27 cellular contexts compared by ENCODE assay signal in the genomic region with DNA sequence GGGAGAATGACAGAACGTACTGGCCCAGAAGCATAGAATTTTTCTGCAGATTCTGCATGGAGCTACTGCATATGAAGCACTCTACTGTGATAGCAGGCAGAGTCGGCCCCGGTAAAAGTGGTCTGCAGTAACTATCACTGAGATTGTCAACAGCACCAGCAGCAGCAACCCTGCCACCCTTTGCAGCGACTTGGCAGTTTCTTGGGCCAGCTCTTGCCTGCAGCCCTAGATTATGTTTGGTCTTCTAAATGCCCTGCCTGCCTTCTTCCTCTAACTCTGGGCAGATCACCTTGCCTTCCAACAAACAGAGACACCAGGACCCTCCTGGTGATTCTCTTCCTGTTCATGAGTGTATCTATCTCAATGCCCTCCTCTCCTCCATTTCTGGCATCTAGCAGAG.
"Had no signal": no experiment of that assay in that cellular context is flagged by ENCODE, and none has a peak within 500 bp of the region (broad histone marks: within the 10 kb centered on the region; RNA-seq: fewer than 3 reads in every experiment).

No MANE protein-coding gene starts in this region.

- H3K79me2 ChIP-seq: parathyroid adenoma had no signal

- H3K36me3 ChIP-seq: neural progenitor cell, ovary, right lobe of liver, suprapubic skin, upper lobe of left lung had no signal

- H3K4me1 Mint-ChIP-seq: naive thymus-derived CD4-positive, alpha-beta T cell; stimulated activated effector memory CD8-positive, alpha-beta T cell treated with anti-CD3 and anti-CD28 coated beads, Interleukin-12 subunit alpha, Interleukin-12 subunit beta, amount 100 ng/mL, for 72 hours; stimulated activated naive B cell treated with anti-CD40 and anti-IgM and Interleukin-4, amounts not matched to agents 10 μg/mL and 1 μg/mL and 100 μg/mL, for 72 hours; stimulated activated naive CD8-positive, alpha-beta T cell treated with anti-CD3 and anti-CD28 coated beads, Interleukin-15, amount 100 ng/mL, for 72 hours had no signal

- H3K27ac ChIP-seq: neural progenitor cell, ovary, parathyroid adenoma, psoas muscle, right lobe of liver, sigmoid colon, suprapubic skin, testis, tibial nerve, upper lobe of left lung had no signal

- H3K36me3 Mint-ChIP-seq: naive thymus-derived CD4-positive, alpha-beta T cell; natural killer cell; stimulated activated effector memory CD8-positive, alpha-beta T cell treated with anti-CD3 and anti-CD28 coated beads, Interleukin-12 subunit alpha, Interleukin-12 subunit beta, amount 100 ng/mL, for 72 hours; stimulated activated naive B cell treated with anti-CD40 and anti-IgM and Interleukin-4, amounts not matched to agents 10 μg/mL and 1 μg/mL and 100 μg/mL, for 72 hours had no signal

- H3K9ac ChIP-seq: neural progenitor cell, parathyroid adenoma had no signal

- H3K4me3 ChIP-seq: neural progenitor cell, ovary, psoas muscle, right lobe of liver, sigmoid colon, suprapubic skin, testis, tibial nerve, upper lobe of left lung had no signal

- ATAC-seq: naive thymus-derived CD4-positive, alpha-beta T cell; natural killer cell; psoas muscle; right cardiac atrium; right lobe of liver; stimulated activated effector memory CD8-positive, alpha-beta T cell treated with anti-CD3 and anti-CD28 coated beads, Interleukin-12 subunit alpha, Interleukin-12 subunit beta, amount 100 ng/mL, for 72 hours; stimulated activated naive B cell treated with anti-CD40 and anti-IgM and Interleukin-4, amounts not matched to agents 10 μg/mL and 1 μg/mL and 100 μg/mL, for 72 hours; stimulated activated naive CD8-positive, alpha-beta T cell treated with anti-CD3 and anti-CD28 coated beads, Interleukin-15, amount 100 ng/mL, for 72 hours; stimulated activated naive CD8-positive, alpha-beta T cell treated with anti-CD3 and anti-CD28 coated beads, Interleukin-15, Interleukin-2, amounts not matched to agents 100 U/mL and 50 U/mL, for 24 hours had no signal

- DNase-seq: natural killer cell; occipital lobe; ovary; psoas muscle; right cardiac atrium; right lobe of liver; sigmoid colon; small intestine; stimulated activated CD4-positive, alpha-beta T cell treated with anti-CD3 and anti-CD28 coated beads, Interleukin-15, amount 100 ng/mL, for 24 hours; stimulated activated CD4-positive, alpha-beta T cell treated with anti-CD3 and anti-CD28 coated beads, Interleukin-2, amount 100 ng/mL, for 48 hours; stimulated activated CD4-positive, alpha-beta T cell treated with anti-CD3 and anti-CD28 coated beads, Interleukin-4, amount 100 ng/mL, for 24 hours; stimulated activated naive B cell treated with anti-CD40 and anti-IgM and Interleukin-4, amounts not matched to agents 10 μg/mL and 1 μg/mL and 100 μg/mL, for 72 hours; stimulated activated naive CD8-positive, alpha-beta T cell treated with anti-CD3 and anti-CD28 coated beads, Interleukin-15, amount 100 ng/mL, for 72 hours; stimulated activated naive CD8-positive, alpha-beta T cell treated with anti-CD3 and anti-CD28 coated beads, Interleukin-15, Interleukin-2, amounts not matched to agents 100 U/mL and 50 U/mL, for 24 hours; substantia nigra; testis; trophoblast cell; upper lobe of left lung had no signal

- H3K4me3 Mint-ChIP-seq: naive thymus-derived CD4-positive, alpha-beta T cell; natural killer cell; nephron; neural progenitor cell; stimulated activated effector memory CD8-positive, alpha-beta T cell treated with anti-CD3 and anti-CD28 coated beads, Interleukin-12 subunit alpha, Interleukin-12 subunit beta, amount 100 ng/mL, for 72 hours; stimulated activated naive B cell treated with anti-CD40 and anti-IgM and Interleukin-4, amounts not matched to agents 10 μg/mL and 1 μg/mL and 100 μg/mL, for 72 hours; stimulated activated naive CD8-positive, alpha-beta T cell treated with anti-CD3 and anti-CD28 coated beads, Interleukin-15, amount 100 ng/mL, for 72 hours had no signal

- H3K9me3 Mint-ChIP-seq: naive thymus-derived CD4-positive, alpha-beta T cell; natural killer cell; nephron; neural progenitor cell; stimulated activated effector memory CD8-positive, alpha-beta T cell treated with anti-CD3 and anti-CD28 coated beads, Interleukin-12 subunit alpha, Interleukin-12 subunit beta, amount 100 ng/mL, for 72 hours; stimulated activated naive B cell treated with anti-CD40 and anti-IgM and Interleukin-4, amounts not matched to agents 10 μg/mL and 1 μg/mL and 100 μg/mL, for 72 hours; stimulated activated naive CD8-positive, alpha-beta T cell treated with anti-CD3 and anti-CD28 coated beads, Interleukin-15, amount 100 ng/mL, for 72 hours had no signal

- H2AFZ ChIP-seq: neural progenitor cell, parathyroid adenoma had no signal

- H3K27ac Mint-ChIP-seq: naive thymus-derived CD4-positive, alpha-beta T cell; natural killer cell; nephron; neural progenitor cell; progenitor cell of endocrine pancreas; stimulated activated effector memory CD8-positive, alpha-beta T cell treated with anti-CD3 and anti-CD28 coated beads, Interleukin-12 subunit alpha, Interleukin-12 subunit beta, amount 100 ng/mL, for 72 hours; stimulated activated naive B cell treated with anti-CD40 and anti-IgM and Interleukin-4, amounts not matched to agents 10 μg/mL and 1 μg/mL and 100 μg/mL, for 72 hours had no signal

- H3K4me1 ChIP-seq: parathyroid adenoma, psoas muscle, right lobe of liver had no signal

- H3K27me3 Mint-ChIP-seq: progenitor cell of endocrine pancreas had no signal

- H3K4me2 ChIP-seq: neural progenitor cell had no signal

- H3K27me3 ChIP-seq: neural progenitor cell, ovary, right lobe of liver, sigmoid colon, suprapubic skin, testis, tibial nerve, upper lobe of left lung had no signal

- FAIRE-seq: small intestine, urothelium cell line had no signal

- H3K9me3 ChIP-seq: ovary, psoas muscle, right lobe of liver, sigmoid colon, suprapubic skin, testis, tibial nerve, upper lobe of left lung had no signal
